In genomic region chr11:35165416-35166368, GRCh38 we compare ENCODE assay signal across 8 cellular contexts. TPM values are rescaled to one million over a fixed set of nuclear protein-coding genes. Genes with fewer than 3 reads are reported as not detected.
DNase-seq lines count a peak whose midpoint lies in the region; ATAC-seq, FAIRE-seq and TF ChIP-seq lines count a peak whose summit lies in the region.

No MANE protein-coding gene starts in this region.

- H3K27ac ChIP-seq in keratinocyte (ENCODE audit: control insufficient read depth, insufficient read depth, low read length): peak overlapping the region; percentile 87

- H3K9ac ChIP-seq in keratinocyte (ENCODE audit: control insufficient read depth, extremely low read depth, insufficient read depth, low read length): peak overlapping the region; percentile 61

- peaks cover 12 to 42% of the 10 kb centered on the region in 2 experiments for H3K36me3 ChIP-seq in keratinocyte (ENCODE audit: control insufficient read depth in 2 of 2, extremely low read depth in 1 of 2, insufficient read depth in 2 of 2, low read length in 2 of 2)

- no peaks in the 10 kb centered on the region for H3K9me3 ChIP-seq in keratinocyte (ENCODE audit: control insufficient read depth, low read depth, low read length)

- DNase-seq in RCC 7860 (ENCODE audit: low spot score): peak; percentile 83
- peak; percentile 94 for DNase-seq in activated effector memory CD4-positive, alpha-beta T cell treated with anti-CD3 and anti-CD28 coated beads, Interleukin-2, amount 50 U/mL, for 16 hours
- DNase-seq in keratinocyte (ENCODE audit: low read depth, low spot score): no peak
- peak; percentile 66 for DNase-seq in stimulated activated CD8-positive, alpha-beta memory T cell treated with anti-CD3 and anti-CD28 coated beads, Interleukin-4, amount 100 ng/mL, for 24 hours (ENCODE audit: low read depth)
- no peak for DNase-seq in DMS 273 (lab: John Stamatoyannopoulos, UW; ENCODE audit: unreplicated experiment)
- no peak for DNase-seq in occipital lobe (lab: John Stamatoyannopoulos, UW)

- peak overlapping the region in 2 of 3 experiments; percentile 9 to 48 for H3K4me3 ChIP-seq in keratinocyte (ENCODE audit: control insufficient read depth in 2 of 3, extremely low read depth in 1 of 3, insufficient read depth in 2 of 3, low read depth in 1 of 3, low read length in 3 of 3)

- peaks cover 3% of the 10 kb centered on the region for H4K20me1 ChIP-seq in keratinocyte (ENCODE audit: control insufficient read depth, extremely low read depth, insufficient read depth, low read length)

- peaks cover 98% of the 10 kb centered on the region for H3K4me1 ChIP-seq in keratinocyte (ENCODE audit: control insufficient read depth, extremely low read depth, insufficient read depth, low read length)

- H3K4me2 ChIP-seq in keratinocyte (ENCODE audit: control insufficient read depth, extremely low read depth, insufficient read depth, low read depth, low read length): peak overlapping the region; percentile 81

- H3K27me3 ChIP-seq in keratinocyte (ENCODE audit: control insufficient read depth, extremely low read depth, insufficient read depth, low read length): no peaks in the 10 kb centered on the region

- H2AFZ ChIP-seq in keratinocyte (ENCODE audit: control insufficient read depth, low read length): no peak overlapping the region

- peaks cover 2% of the 10 kb centered on the region for H3K9me1 ChIP-seq in keratinocyte (ENCODE audit: control insufficient read depth, extremely low read depth, insufficient read depth, low read length)

- FAIRE-seq in RCC 7860 (lab: Jason Lieb, UNC) (peak; percentile 85), keratinocyte (lab: Jason Lieb, UNC) (peak; percentile 61)

- dilution Hi-C loops in keratinocyte (cut with MboI; ENCODE audit: extremely low pct_ligation_motif_present, low sequenced_read_pairs): no loop called here

- peaks cover 95% of the 10 kb centered on the region for H3K79me2 ChIP-seq in keratinocyte (ENCODE audit: control insufficient read depth, insufficient read depth, low read length)

- TF ChIP-seq CTCF in keratinocyte (optimal IDR thresholded peaks at IDR 0.05 in 1 of 3, IDR thresholded peaks at IDR 0.05 in 1 of 3, conservative IDR thresholded peaks at IDR 0.05 in 1 of 3; ENCODE audit: extremely low read depth in 1 of 3, insufficient read depth in 2 of 3, low read length in 3 of 3): no peak

- ATAC-seq in GM18508 (IDR thresholded peaks at IDR 0.05; ENCODE audit: insufficient read depth, unreplicated experiment): peak; percentile 63
- peak; percentile 83 for ATAC-seq in HG02870 (IDR thresholded peaks at IDR 0.05; ENCODE audit: unreplicated experiment)

RNA-seq across cellular contexts. Expression of gene CD44, which starts 26.7 kb away (rescaled TPM):
- 1,621 to 2,271 TPM (median 2,038 TPM) in 3 replicates for polyA plus RNA-seq in keratinocyte
- polyA plus RNA-seq in keratinocyte (2011; ENCODE audit: low read depth): 1,899 TPM
- polyA plus RNA-seq in keratinocyte (2011; cell fraction: cytosol; rRNA removed): 704 and 1,157 TPM in 2 replicates
- polyA plus RNA-seq in keratinocyte (2011; cell fraction: nucleus; rRNA removed): 3,164 and 3,631 TPM in 2 replicates
- 637 and 1,345 TPM in 2 replicates for polyA plus RNA-seq in keratinocyte (2012; ENCODE audit: low replicate concordance)
- 1,693 to 2,971 TPM (median 2,836 TPM) in 3 replicates for polyA minus RNA-seq in keratinocyte
- polyA minus RNA-seq in keratinocyte (2011; cell fraction: cytosol; rRNA and poly(A)+ RNA removed): 1,343 TPM
- polyA minus RNA-seq in keratinocyte (2011; cell fraction: nucleus; rRNA and poly(A)+ RNA removed): 2,671 and 5,354 TPM in 2 replicates
- 6.2 TPM for total RNA-seq in occipital lobe

Comparison
In these comparisons a context has a peak if more than half of its experiments do, and no peak if none do; other contexts are left out.
1. DNase-seq: peak in RCC 7860 (single experiment), activated effector memory CD4-positive, alpha-beta T cell treated with anti-CD3 and anti-CD28 coated beads, Interleukin-2, amount 50 U/mL, for 16 hours (single experiment) and stimulated activated CD8-positive, alpha-beta memory T cell treated with anti-CD3 and anti-CD28 coated beads, Interleukin-4, amount 100 ng/mL, for 24 hours (single experiment); none in keratinocyte (single experiment), DMS 273 (single experiment) and occipital lobe (single experiment).